16 cellular contexts compared by ENCODE assay signal in genomic region chr12:131856366-131857097, GRCh38. TPM values are rescaled to one million over a fixed set of nuclear protein-coding genes. Genes with fewer than 3 reads are reported as not detected.
DNase-seq lines count a peak whose midpoint lies in the region; ATAC-seq and TF ChIP-seq lines count a peak whose summit lies in the region.
"Had no signal": no experiment of that assay in that cellular context is flagged by ENCODE, and none has a peak within 500 bp of the region (broad histone marks: within the 10 kb centered on the region; RNA-seq: fewer than 3 reads in every experiment).

No MANE protein-coding gene starts in this region.

- H3K4me3 Mint-ChIP-seq in GM23338 (peak overlapping the region; percentile 7; the same call in 1 of the 3 replicates), chondrocyte (ENCODE audit: unreplicated experiment) (no peak overlapping the region), neural crest cell (peak overlapping the region; percentile 84)
- H3K4me3 Mint-ChIP-seq: CD8-positive, alpha-beta T cell had no signal

- DNase-seq in 8988T (peak; percentile 7), GM23338 (ENCODE audit: low spot score) (no peak), chondrocyte (ENCODE audit: low spot score) (peak; percentile 79), neural crest cell (ENCODE audit: low read depth, low spot score) (no peak), retina (no peak), SHP77 treated with DMSO at 0.1 percent for 48 hours (lab: John Stamatoyannopoulos, UW) (no peak), GM20000 (ENCODE audit: low spot score) (no peak)
- DNase-seq: ACHN; CD8-positive, alpha-beta T cell; GF-D8; GOT3; MG63; NCI-H1092 treated with DMSO at 0.1 percent for 48 hours; NCI-H1694 treated with DMSO at 0.1 percent for 48 hours; NCI-H2171; SHP77 had no signal

- no peaks in the 10 kb centered on the region for H3K79me2 ChIP-seq in GM23338 (replicated peaks; ENCODE audit: insufficient read depth)

- H3K4me1 ChIP-seq in GM23338 (ENCODE audit: insufficient read depth), result peaks cover 8% of the 10 kb centered on the region

- TF ChIP-seq CTCF in GM23338 (conservative IDR thresholded peaks at IDR 0.05; ENCODE audit: low read depth in 2 of 2) (no peak), chondrocyte (IDR thresholded peaks at IDR 0.05) (no peak), neural crest cell (conservative IDR thresholded peaks at IDR 0.05) (no peak), GM20000 (IDR thresholded peaks at IDR 0.05; ENCODE audit: extremely low read depth, missing control alignments) (no peak)

- H3K36me3 Mint-ChIP-seq in GM23338 (ENCODE audit: low read depth) (peaks cover 4% of the 10 kb centered on the region; the same call in 1 of the 3 replicates), chondrocyte (ENCODE audit: low read depth) (no peaks in the 10 kb centered on the region), neural crest cell (ENCODE audit: low read depth) (no peaks in the 10 kb centered on the region)
- H3K36me3 Mint-ChIP-seq: CD8-positive, alpha-beta T cell had no signal

- no peak overlapping the region for H3K4me3 ChIP-seq in GM23338
- H3K4me3 ChIP-seq: MG63 had no signal

- ATAC-seq in GM23338, result no peak
- ATAC-seq: CD8-positive, alpha-beta T cell had no signal

- peaks cover 29% of the 10 kb centered on the region for H3K4me1 Mint-ChIP-seq in GM23338
- peaks cover 18% of the 10 kb centered on the region for H3K4me1 Mint-ChIP-seq in chondrocyte (ENCODE audit: low read depth)
- peaks cover 39% of the 10 kb centered on the region for H3K4me1 Mint-ChIP-seq in neural crest cell

- no peak overlapping the region for H3K27ac Mint-ChIP-seq in GM23338
- no peak overlapping the region for H3K27ac Mint-ChIP-seq in chondrocyte (ENCODE audit: unreplicated experiment)
- peak overlapping the region; percentile 57 for H3K27ac Mint-ChIP-seq in neural crest cell (ENCODE audit: unreplicated experiment)
- H3K27ac Mint-ChIP-seq: CD8-positive, alpha-beta T cell had no signal

- H3K9me2 ChIP-seq in GM23338 (ENCODE audit: insufficient read depth), result no peaks in the 10 kb centered on the region

- no peaks in the 10 kb centered on the region for H3K36me3 ChIP-seq in GM23338 (ENCODE audit: insufficient read depth)
- H3K36me3 ChIP-seq: MG63 had no signal

- H3F3A ChIP-seq in GM23338 (replicated peaks; ENCODE audit: low read depth), result peaks cover 31% of the 10 kb centered on the region

- H3K27me3 ChIP-seq in GM23338 (ENCODE audit: insufficient read depth), result no peaks in the 10 kb centered on the region
- H3K27me3 ChIP-seq: MG63 had no signal

- H4K20me1 ChIP-seq in GM23338 (replicated peaks; ENCODE audit: insufficient read depth), result no peaks in the 10 kb centered on the region

- H2AFZ ChIP-seq in GM23338, result no peak overlapping the region

- no peak overlapping the region for H3K27ac ChIP-seq in GM23338 (ENCODE audit: low read depth)

- H3K4me2 ChIP-seq in GM23338, result no peak overlapping the region

- H3K27me3 Mint-ChIP-seq in GM23338 (ENCODE audit: insufficient read depth, low read depth, poor library complexity), result peaks cover 50% of the 10 kb centered on the region
- H3K27me3 Mint-ChIP-seq in chondrocyte (ENCODE audit: low read depth), result no peaks in the 10 kb centered on the region
- H3K27me3 Mint-ChIP-seq in neural crest cell (ENCODE audit: low read depth), result peaks cover 49% of the 10 kb centered on the region

- H3K9me3 Mint-ChIP-seq in GM23338 (peaks cover 6% of the 10 kb centered on the region; the same call in 1 of the 3 replicates), chondrocyte (ENCODE audit: low read depth) (no peaks in the 10 kb centered on the region), neural crest cell (no peaks in the 10 kb centered on the region)
- H3K9me3 Mint-ChIP-seq: CD8-positive, alpha-beta T cell had no signal

TF ChIP-seq in GM23338, 12 proteins besides CTCF, POLR2A, EP300 and RAD21 (continues in another document):
- TF ChIP-seq REST (IDR thresholded peaks at IDR 0.05; ENCODE audit: unreplicated experiment) (no peak), JUNB (IDR thresholded peaks at IDR 0.05; ENCODE audit: unreplicated experiment) (no peak), STAT1 (IDR thresholded peaks at IDR 0.05; ENCODE audit: unreplicated experiment) (no peak), EZH2phosphoT487 (IDR thresholded peaks at IDR 0.05; ENCODE audit: unreplicated experiment) (no peak), NANOG (IDR thresholded peaks at IDR 0.05; ENCODE audit: borderline replicate concordance) (no peak)
- TF ChIP-seq, protein P1, sequence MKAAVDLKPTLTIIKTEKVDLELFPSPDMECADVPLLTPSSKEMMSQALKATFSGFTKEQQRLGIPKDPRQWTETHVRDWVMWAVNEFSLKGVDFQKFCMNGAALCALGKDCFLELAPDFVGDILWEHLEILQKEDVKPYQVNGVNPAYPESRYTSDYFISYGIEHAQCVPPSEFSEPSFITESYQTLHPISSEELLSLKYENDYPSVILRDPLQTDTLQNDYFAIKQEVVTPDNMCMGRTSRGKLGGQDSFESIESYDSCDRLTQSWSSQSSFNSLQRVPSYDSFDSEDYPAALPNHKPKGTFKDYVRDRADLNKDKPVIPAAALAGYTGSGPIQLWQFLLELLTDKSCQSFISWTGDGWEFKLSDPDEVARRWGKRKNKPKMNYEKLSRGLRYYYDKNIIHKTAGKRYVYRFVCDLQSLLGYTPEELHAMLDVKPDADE (IDR thresholded peaks at IDR 0.05), result no peak

RNA-seq across cellular contexts. Expression of gene MMP17, which starts 28.3 kb away (rescaled TPM):
- total RNA-seq in GM23338 (2014; rRNA removed; shearing (Covaris generic)), result 26.8 and 48.5 TPM in 2 replicates
- 10.4 and 16.9 TPM in 2 replicates for polyA plus RNA-seq in GM23338 (2016; fragmentation: Nextera tagmentation; extraction: Ambion mirVana)
- total RNA-seq in chondrocyte, result 1.3 to 2.4 TPM (median 1.3 TPM) in 3 replicates
- 90.9 and 94.8 TPM in 2 replicates for total RNA-seq in neural crest cell

RNA-seq across cellular contexts. Expression of gene ULK1, which starts 37.9 kb away (rescaled TPM):
- 26.2 and 33.8 TPM in 2 replicates for total RNA-seq in GM23338 (2014; rRNA removed; shearing (Covaris generic))
- 8.4 and 9.3 TPM in 2 replicates for polyA plus RNA-seq in GM23338 (2016; fragmentation: Nextera tagmentation; extraction: Ambion mirVana)
- total RNA-seq in chondrocyte (54.2 to 65.7 TPM (median 56.1 TPM) in 3 replicates), neural crest cell (59.2 and 69.3 TPM in 2 replicates)

Comparison
In these comparisons a context has a peak if more than half of its experiments do, and no peak if none do; other contexts are left out.
1. DNase-seq: peak in 8988T (single experiment) and chondrocyte (single experiment); none in GM23338 (single experiment), neural crest cell (single experiment), retina (single experiment), SHP77 treated with DMSO at 0.1 percent for 48 hours (single experiment) and GM20000 (single experiment).